In the genomic region with DNA sequence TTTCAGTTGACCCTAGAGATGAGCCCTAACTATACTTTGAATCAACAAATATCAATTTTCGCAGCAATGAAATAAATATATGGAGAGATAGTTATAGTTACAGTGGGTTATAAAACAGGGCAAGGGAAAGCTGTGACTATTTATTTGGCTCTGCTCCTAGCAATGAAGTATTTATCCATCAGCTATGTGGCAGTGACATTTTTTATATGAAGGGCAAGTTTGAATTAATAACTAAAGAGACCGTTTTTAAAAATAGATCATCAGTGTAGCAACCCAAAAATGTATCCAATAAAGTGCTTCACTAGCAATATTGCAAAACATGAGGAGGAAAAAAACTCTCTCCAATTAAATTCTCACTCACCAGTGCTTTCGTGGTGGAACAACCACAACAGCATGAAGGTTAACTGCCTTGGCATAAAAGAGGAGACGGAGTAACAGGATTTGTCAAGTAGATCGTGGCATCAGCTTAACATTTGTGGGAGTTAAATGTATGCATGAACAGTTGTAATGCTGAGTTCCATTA, we compare ENCODE assay signal across 1 cellular context.
TF ChIP-seq lines count a peak whose summit lies in the region.

No MANE protein-coding gene starts in this region.

TF ChIP-seq in HEK293, 187 proteins besides CTCF, POLR2A, EP300 and RAD21 (continued from another document):
- TF ChIP-seq, protein P1, sequence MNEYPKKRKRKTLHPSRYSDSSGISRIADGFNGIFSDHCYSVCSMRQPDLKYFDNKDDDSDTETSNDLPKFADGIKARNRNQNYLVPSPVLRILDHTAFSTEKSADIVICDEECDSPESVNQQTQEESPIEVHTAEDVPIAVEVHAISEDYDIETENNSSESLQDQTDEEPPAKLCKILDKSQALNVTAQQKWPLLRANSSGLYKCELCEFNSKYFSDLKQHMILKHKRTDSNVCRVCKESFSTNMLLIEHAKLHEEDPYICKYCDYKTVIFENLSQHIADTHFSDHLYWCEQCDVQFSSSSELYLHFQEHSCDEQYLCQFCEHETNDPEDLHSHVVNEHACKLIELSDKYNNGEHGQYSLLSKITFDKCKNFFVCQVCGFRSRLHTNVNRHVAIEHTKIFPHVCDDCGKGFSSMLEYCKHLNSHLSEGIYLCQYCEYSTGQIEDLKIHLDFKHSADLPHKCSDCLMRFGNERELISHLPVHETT (tag by site-specific recombination; IDR thresholded peaks at IDR 0.05) = no peak
- TF ChIP-seq ZNF501 (tag by site-specific recombination; IDR thresholded peaks at IDR 0.05) (no peak), ZIC2 (tag by site-specific recombination; IDR thresholded peaks at IDR 0.05) (no peak)
- TF ChIP-seq, protein P2, sequence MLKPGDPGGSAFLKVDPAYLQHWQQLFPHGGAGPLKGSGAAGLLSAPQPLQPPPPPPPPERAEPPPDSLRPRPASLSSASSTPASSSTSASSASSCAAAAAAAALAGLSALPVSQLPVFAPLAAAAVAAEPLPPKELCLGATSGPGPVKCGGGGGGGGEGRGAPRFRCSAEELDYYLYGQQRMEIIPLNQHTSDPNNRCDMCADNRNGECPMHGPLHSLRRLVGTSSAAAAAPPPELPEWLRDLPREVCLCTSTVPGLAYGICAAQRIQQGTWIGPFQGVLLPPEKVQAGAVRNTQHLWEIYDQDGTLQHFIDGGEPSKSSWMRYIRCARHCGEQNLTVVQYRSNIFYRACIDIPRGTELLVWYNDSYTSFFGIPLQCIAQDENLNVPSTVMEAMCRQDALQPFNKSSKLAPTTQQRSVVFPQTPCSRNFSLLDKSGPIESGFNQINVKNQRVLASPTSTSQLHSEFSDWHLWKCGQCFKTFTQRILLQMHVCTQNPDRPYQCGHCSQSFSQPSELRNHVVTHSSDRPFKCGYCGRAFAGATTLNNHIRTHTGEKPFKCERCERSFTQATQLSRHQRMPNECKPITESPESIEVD (tag by site-specific recombination; IDR thresholded peaks at IDR 0.05) = peak; percentile 37; the same call in 1 of the 2 replicates
